In the genomic region with DNA sequence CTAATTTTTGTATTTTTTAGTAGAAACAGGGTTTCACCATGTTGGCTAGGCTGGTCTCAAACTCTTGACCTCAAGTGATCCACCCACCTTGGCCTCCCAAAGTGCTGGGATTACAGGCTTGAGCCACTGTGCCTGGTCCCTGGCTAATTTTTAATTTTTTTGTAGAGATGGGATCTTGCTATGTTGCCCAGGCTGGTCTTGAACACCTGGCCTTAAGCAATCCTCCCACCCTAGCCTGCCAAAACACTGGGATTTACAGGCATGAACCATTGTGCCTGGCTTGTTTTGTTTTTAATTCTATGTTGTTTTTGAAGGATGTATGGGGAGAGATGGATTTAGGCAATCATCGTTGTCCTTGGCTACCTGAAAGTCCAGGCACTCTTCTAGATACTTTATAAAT, we compare ENCODE assay signal across 6 cellular contexts. TPM values are rescaled to one million over a fixed set of nuclear protein-coding genes. Genes with fewer than 3 reads are reported as not detected.
DNase-seq lines count a peak whose midpoint lies in the region; ATAC-seq, FAIRE-seq and TF ChIP-seq lines count a peak whose summit lies in the region.
"Not testable (repeated sequence)": the region's sequence is repeated elsewhere in the genome, so short reads cannot be mapped to it uniquely, and the experiment has no call there.

No MANE protein-coding gene starts in this region.

- not testable (repeated sequence) for H3K27me3 Mint-ChIP-seq in WTC11 (ENCODE audit: low read depth); activated T-cell treated with anti-CD3 and anti-CD28 coated beads, Interleukin-2, amount 50 U/mL, for 72 hours (ENCODE audit: low read depth)

- WGBS in K562 (ENCODE audit: insufficient coverage, low coverage, missing lambda C conversion rate) = 100% methylated on average over 1 of the region's 1 CpG
- 100% methylated on average over 1 of the region's 1 CpG for WGBS in HepG2 (ENCODE audit: low lambda C conversion rate)
- WGBS in trophoblast cell (ENCODE audit: extremely low coverage, insufficient coverage, insufficient read length) = no CpG with 5 or more reads among the region's 1 CpG

- peak overlapping the region; percentile 75 for H3K4ac ChIP-seq in trophoblast cell (ENCODE audit: low read depth, low read length)

- not testable (repeated sequence) for FAIRE-seq in K562 (lab: Jason Lieb, UNC); HepG2 (lab: Jason Lieb, UNC)

- not testable (repeated sequence) for H4K8ac ChIP-seq in trophoblast cell (ENCODE audit: low read depth, low read length)

- H3K23ac ChIP-seq in trophoblast cell (ENCODE audit: low read length) = not testable (repeated sequence)

- not testable (repeated sequence) for H4K12ac ChIP-seq in trophoblast cell (ENCODE audit: low read depth, low read length)

- H3K27ac Mint-ChIP-seq in WTC11 = not testable (repeated sequence)
- H3K27ac Mint-ChIP-seq in activated T-cell treated with anti-CD3 and anti-CD28 coated beads, Interleukin-2, amount 50 U/mL, for 72 hours = peak overlapping the region; percentile 12

- not testable (repeated sequence) for TF ChIP-seq EP300 in K562 (IDR thresholded peaks at IDR 0.05; ENCODE audit: low read length); HepG2 (IDR thresholded peaks at IDR 0.05; ENCODE audit: low read depth in 2 of 2, low read length in 2 of 2); HepG2 (CRISPR knock-in tag; IDR thresholded peaks at IDR 0.05; ENCODE audit: borderline replicate concordance)

- H2BK12ac ChIP-seq in trophoblast cell (ENCODE audit: low read length) = not testable (repeated sequence)

- H3K4me3 ChIP-seq in HEK293 (ENCODE audit: low read depth, low read length); K562; HepG2 (replicated peaks in 1 of 3; ENCODE audit: insufficient read depth in 1 of 3, low read depth in 2 of 3, low read length in 3 of 3); trophoblast cell (ENCODE audit: low read depth, low read length): not testable (repeated sequence)

- H3K79me2 ChIP-seq in K562 (ENCODE audit: control insufficient read depth, insufficient read depth, low read length) (peaks cover 51% of the 10 kb centered on the region), HepG2 (ENCODE audit: insufficient read depth, low read length) (peaks cover 26% of the 10 kb centered on the region)
- H3K79me2 ChIP-seq in trophoblast cell (ENCODE audit: control insufficient read depth, insufficient read depth, low read length, poor library complexity) = not testable (repeated sequence)

- not testable (repeated sequence) for H3K9me3 Mint-ChIP-seq in WTC11; activated T-cell treated with anti-CD3 and anti-CD28 coated beads, Interleukin-2, amount 50 U/mL, for 72 hours

- H2AK5ac ChIP-seq in trophoblast cell (ENCODE audit: low read length) = not testable (repeated sequence)

- not testable (repeated sequence) for TF ChIP-seq CTCF in HEK293 (tag by site-specific recombination; IDR thresholded peaks at IDR 0.05); WTC11 (IDR thresholded peaks at IDR 0.05); K562 (IDR thresholded peaks at IDR 0.05 in 2 of 3, conservative IDR thresholded peaks at IDR 0.05 in 1 of 3; ENCODE audit: insufficient read depth in 2 of 3, low read depth in 1 of 3, low read length in 3 of 3); HepG2 (CRISPR knock-in tag; IDR thresholded peaks at IDR 0.05)

- not testable (repeated sequence) for H4K91ac ChIP-seq in trophoblast cell (ENCODE audit: low read depth, low read length)

- not testable (repeated sequence) for H3K18ac ChIP-seq in trophoblast cell (ENCODE audit: low read length)

- H3K79me1 ChIP-seq in trophoblast cell (ENCODE audit: low read length) = not testable (repeated sequence)

- H3K36me3 ChIP-seq in HEK293 (ENCODE audit: control insufficient read depth in 2 of 2, insufficient read depth in 1 of 2, low read length in 2 of 2); K562 (ENCODE audit: control insufficient read depth, insufficient read depth, low read length); HepG2 (replicated peaks in 1 of 2; ENCODE audit: control insufficient read depth in 1 of 2, insufficient read depth in 2 of 2, low read length in 2 of 2); trophoblast cell (ENCODE audit: control insufficient read depth in 1 of 2, insufficient read depth in 2 of 2, low read length in 2 of 2): not testable (repeated sequence)

- not testable (repeated sequence) for H2AFZ ChIP-seq in K562 (ENCODE audit: low read depth, low read length); HepG2 (ENCODE audit: low read length); trophoblast cell (ENCODE audit: insufficient read depth, low read length, poor library complexity)

- H3K27me3 ChIP-seq in K562 (ENCODE audit: control insufficient read depth in 2 of 2, insufficient read depth in 2 of 2, low read length in 2 of 2); HepG2 (ENCODE audit: control insufficient read depth in 1 of 2, insufficient read depth in 2 of 2, low read length in 2 of 2); trophoblast cell (ENCODE audit: insufficient read depth, low read length): not testable (repeated sequence)

- H2BK5ac ChIP-seq in trophoblast cell (ENCODE audit: low read depth, low read length, poor library complexity) = not testable (repeated sequence)

- H3K14ac ChIP-seq in trophoblast cell (ENCODE audit: low read length) = not testable (repeated sequence)

- intact Hi-C loops in K562 (cut with micrococcal nuclease); HepG2 (cut with micrococcal nuclease; ENCODE audit: unreplicated experiment): not testable (repeated sequence)

- not testable (repeated sequence) for H3K4me1 Mint-ChIP-seq in WTC11; activated T-cell treated with anti-CD3 and anti-CD28 coated beads, Interleukin-2, amount 50 U/mL, for 72 hours (ENCODE audit: low read depth)

- TF ChIP-seq POLR2A in K562 (conservative IDR thresholded peaks at IDR 0.05); HepG2 (IDR thresholded peaks at IDR 0.05; ENCODE audit: insufficient read depth in 1 of 2, low read depth in 2 of 2, low read length in 2 of 2): not testable (repeated sequence)

- not testable (repeated sequence) for H3K9me3 ChIP-seq in HEK293 (ENCODE audit: control insufficient read depth, insufficient read depth, low read depth, low read length); K562 (replicated peaks; ENCODE audit: control insufficient read depth, insufficient read depth, low read depth, low read length); HepG2 (ENCODE audit: low read length); trophoblast cell (ENCODE audit: insufficient read depth, low read depth, low read length)

- not testable (repeated sequence) for ATAC-seq in WTC11; activated T-cell treated with anti-CD3 and anti-CD28 coated beads, Interleukin-2, amount 50 U/mL, for 72 hours (replicated peaks in 1 of 2); K562; HepG2

- in situ Hi-C loops in K562 (cut with MboI); HepG2 (cut with HindIII; ENCODE audit: extremely low pct_ligation_motif_present, low pct_unique_long_range_greater_than_20kb): not testable (repeated sequence)

- not testable (repeated sequence) for TF ChIP-seq RAD21 in K562 (CRISPR knock-in tag; conservative IDR thresholded peaks at IDR 0.05 in 1 of 2, IDR thresholded peaks at IDR 0.05 in 1 of 2); HepG2 (CRISPR knock-in tag; IDR thresholded peaks at IDR 0.05)

- not testable (repeated sequence) for BruUV-seq in K562 (replicated peaks; lab: Mats Ljungman, UMichigan); HepG2 (replicated peaks; lab: Mats Ljungman, UMichigan)

- POLR2A ChIA-PET in HEK293 (lab: Yijun Ruan, JAX); WTC11 (lab: Charles Lee); HepG2 (lab: Yijun Ruan, JAX): not testable (repeated sequence)
- POLR2A ChIA-PET in K562 (lab: Yijun Ruan, JAX) = interaction anchor here (1.1 to 1.3 kb wide), 2 partner anchors 9 to 16 kb away, joined by 3 to 4 read pairs; no protein-coding TSS in a partner anchor

- H3K36me3 Mint-ChIP-seq in WTC11; activated T-cell treated with anti-CD3 and anti-CD28 coated beads, Interleukin-2, amount 50 U/mL, for 72 hours (ENCODE audit: insufficient read depth in 2 of 2): not testable (repeated sequence)

- H3K4me3 Mint-ChIP-seq in WTC11; activated T-cell treated with anti-CD3 and anti-CD28 coated beads, Interleukin-2, amount 50 U/mL, for 72 hours: not testable (repeated sequence)

- H3K27ac ChIP-seq in HEK293 (ENCODE audit: extremely low read depth, low read depth, low read length); K562 (ENCODE audit: extremely low read depth, low read depth, low read length); HepG2 (ENCODE audit: extremely low read length, insufficient read depth, low read length); trophoblast cell (ENCODE audit: low read depth, low read length): not testable (repeated sequence)

- H3K4me2 ChIP-seq in K562 (ENCODE audit: insufficient read depth, low read length); HepG2 (ENCODE audit: low read depth, low read length); trophoblast cell (ENCODE audit: low read length): not testable (repeated sequence)

- not testable (repeated sequence) for H4K20me1 ChIP-seq in K562 (replicated peaks; ENCODE audit: control insufficient read depth, insufficient read depth, low read length); HepG2 (ENCODE audit: insufficient read depth, low read length)

- not testable (repeated sequence) for H3K4me1 ChIP-seq in HEK293 (ENCODE audit: control insufficient read depth, insufficient read depth, low read length); K562 (replicated peaks in 1 of 2; ENCODE audit: control insufficient read depth in 2 of 2, insufficient read depth in 2 of 2, low read length in 2 of 2); HepG2 (ENCODE audit: insufficient read depth, low read length); trophoblast cell (ENCODE audit: control insufficient read depth in 1 of 2, insufficient read depth in 2 of 2, low read length in 2 of 2)

- CTCF ChIA-PET in HEK293 (lab: Yijun Ruan, JAX); WTC11 (lab: Charles Lee); K562 (lab: Yijun Ruan, JAX; ENCODE audit: low intra/inter-chr PET ratio); HepG2 (lab: Yijun Ruan, JAX; ENCODE audit: low intra/inter-chr PET ratio, low total read pairs): not testable (repeated sequence)

- H3K9ac ChIP-seq in K562 (ENCODE audit: insufficient read depth in 1 of 2, low read depth in 2 of 2, low read length in 2 of 2); HepG2 (ENCODE audit: insufficient read depth, low read depth, low read length); trophoblast cell (ENCODE audit: low read length): not testable (repeated sequence)

- not testable (repeated sequence) for H3K9me1 ChIP-seq in K562 (ENCODE audit: control insufficient read depth, insufficient read depth, low read length)

- not testable (repeated sequence) for DNase-seq in WTC11 (ENCODE audit: low spot score); activated T-cell treated with anti-CD3 and anti-CD28 coated beads, Interleukin-2, amount 50 U/mL, for 72 hours; K562 (ENCODE audit: extremely low read depth in 1 of 4, low spot score in 3 of 4); HepG2 (ENCODE audit: low spot score); trophoblast cell

- not testable (repeated sequence) for H2BK120ac ChIP-seq in trophoblast cell (ENCODE audit: insufficient read depth, low read length, poor library complexity)

RNA-seq across cellular contexts. Expression of a gene that starts 19.9 kb away (rescaled TPM):
- total RNA-seq in WTC11 (2021) (112 TPM in 3 replicates), K562 (2014; rRNA removed) (59.6 and 64.9 TPM in 2 replicates), K562 (2014; rRNA removed; fragmentation: Illumina TruSeq; extraction: Trizol) (98.8 and 113 TPM in 2 replicates), K562 (2015; rRNA removed; fragmentation: Illumina TruSeq; extraction: Trizol) (92.7 and 100 TPM in 2 replicates), K562 (2021) (111 and 126 TPM in 2 replicates), HepG2 (2016; rRNA removed; fragmentation: Illumina TruSeq; extraction: Trizol) (63.5 and 101 TPM in 2 replicates)
- total RNA-seq in activated T-cell treated with anti-CD3 and anti-CD28 coated beads, Interleukin-2, amount 50 U/mL, for 72 hours = 10 to 100 TPM; 92.4 to 93.7 TPM
- total RNA-seq in K562 (2011; cell fraction: chromatin; rRNA removed; ENCODE audit: low replicate concordance) = 24.8 and 82.7 TPM in 2 replicates
- total RNA-seq in K562 (2011; cell fraction: nucleolus; rRNA removed) = 12.2 and 13.9 TPM in 2 replicates
- 23.9 and 32.5 TPM in 2 replicates for total RNA-seq in K562 (2011; cell fraction: nucleoplasm; rRNA removed)
- polyA plus RNA-seq in K562 (2011; rRNA removed) (56.0 and 79.7 TPM in 2 replicates), K562 (2014; fragmentation: Illumina TruSeq; extraction: Trizol) (72.8 and 83.0 TPM in 2 replicates), K562 (2014; fragmentation: Nextera tagmentation; extraction: Ambion mirVana) (10 to 100 TPM; 22.5 to 31.7 TPM), K562 (2014; rRNA removed) (50.5 and 52.5 TPM in 2 replicates), HepG2 (2011; rRNA removed) (26.7 and 30.0 TPM in 2 replicates)
- 36.0 and 44.8 TPM in 2 replicates for polyA plus RNA-seq in K562 (2011; cell fraction: cytosol; rRNA removed)
- 15.8 and 16.7 TPM in 2 replicates for polyA plus RNA-seq in K562 (2011; cell fraction: nucleus; rRNA removed)
- polyA plus RNA-seq in K562 (2012) = 41.2 and 58.2 TPM in 2 replicates
- polyA minus RNA-seq in K562 (2011; rRNA and poly(A)+ RNA removed) = 180 and 192 TPM in 2 replicates
- polyA minus RNA-seq in K562 (2011; cell fraction: cytosol; rRNA and poly(A)+ RNA removed) = 66.4 and 78.4 TPM in 2 replicates
- polyA minus RNA-seq in K562 (2011; cell fraction: nucleus; rRNA and poly(A)+ RNA removed) = 14.3 and 24.5 TPM in 2 replicates
- total RNA-seq in HepG2 (2016; cell fraction: cytosol; rRNA removed; fragmentation: Illumina TruSeq; extraction: Trizol; ENCODE audit: low read depth) = 33.6 and 33.7 TPM in 2 replicates
- total RNA-seq in HepG2 (2016; cell fraction: insoluble cytoplasmic fraction; rRNA removed; fragmentation: Illumina TruSeq; extraction: Trizol) = 63.2 and 92.9 TPM in 2 replicates
- 52.7 and 53.2 TPM in 2 replicates for total RNA-seq in HepG2 (2016; cell fraction: membrane; rRNA removed; fragmentation: Illumina TruSeq; extraction: Trizol)
- total RNA-seq in HepG2 (2016; cell fraction: nucleus; rRNA removed; fragmentation: Illumina TruSeq; extraction: Trizol) = 39.5 and 46.8 TPM in 2 replicates
- 27.0 and 32.0 TPM in 2 replicates for polyA plus RNA-seq in HepG2 (2011; cell fraction: cytosol; rRNA removed)
- polyA plus RNA-seq in HepG2 (2011; cell fraction: nucleus; rRNA removed) = 16.5 and 17.7 TPM in 2 replicates
- polyA plus RNA-seq in HepG2 (2012) = 36.3 and 36.9 TPM in 2 replicates
- 5.9 and 6.2 TPM in 2 replicates for polyA plus RNA-seq in HepG2 (2016; cell fraction: cytosol; fragmentation: Illumina TruSeq; extraction: Trizol; ENCODE audit: low read depth)
- 68.9 and 69.6 TPM in 2 replicates for polyA plus RNA-seq in HepG2 (2016; cell fraction: insoluble cytoplasmic fraction; fragmentation: Illumina TruSeq; extraction: Trizol; ENCODE audit: low read depth)
- 11.9 and 14.6 TPM in 2 replicates for polyA plus RNA-seq in HepG2 (2016; cell fraction: membrane; fragmentation: Illumina TruSeq; extraction: Trizol; ENCODE audit: low read depth)
- polyA plus RNA-seq in HepG2 (2016; cell fraction: nucleus; fragmentation: Illumina TruSeq; extraction: Trizol; ENCODE audit: insufficient read depth, low read depth) = 40.4 and 40.7 TPM in 2 replicates
- polyA minus RNA-seq in HepG2 (2011; rRNA and poly(A)+ RNA removed; ENCODE audit: low replicate concordance) = 22.4 and 59.7 TPM in 2 replicates
- polyA minus RNA-seq in HepG2 (2011; cell fraction: cytosol; rRNA and poly(A)+ RNA removed) = 34.5 and 43.4 TPM in 2 replicates
- polyA minus RNA-seq in HepG2 (2011; cell fraction: nucleus; rRNA and poly(A)+ RNA removed) = 26.8 and 30.5 TPM in 2 replicates
- 60.9 and 63.8 TPM in 2 replicates for polyA plus RNA-seq in trophoblast cell (2013)

RNA-seq across cellular contexts. Expression of a gene that starts 29.2 kb away (rescaled TPM):
- 1,730 to 1,803 TPM (median 1,794 TPM) in 3 replicates for total RNA-seq in WTC11 (2021)
- 1,000 to 10,000 TPM; 1,335 to 1,400 TPM for total RNA-seq in activated T-cell treated with anti-CD3 and anti-CD28 coated beads, Interleukin-2, amount 50 U/mL, for 72 hours
- total RNA-seq in K562 (2011; cell fraction: chromatin; rRNA removed; ENCODE audit: low replicate concordance) = 348 and 589 TPM in 2 replicates
- total RNA-seq in K562 (2011; cell fraction: nucleolus; rRNA removed) = 314 and 317 TPM in 2 replicates
- 537 and 721 TPM in 2 replicates for total RNA-seq in K562 (2011; cell fraction: nucleoplasm; rRNA removed)
- total RNA-seq in K562 (2014; rRNA removed) = 1,529 and 1,811 TPM in 2 replicates
- total RNA-seq in K562 (2014; rRNA removed; fragmentation: Illumina TruSeq; extraction: Trizol) = 3,099 and 3,427 TPM in 2 replicates
- total RNA-seq in K562 (2015; rRNA removed; fragmentation: Illumina TruSeq; extraction: Trizol) = 2,718 and 2,856 TPM in 2 replicates
- 1,959 and 2,095 TPM in 2 replicates for total RNA-seq in K562 (2021)
- polyA plus RNA-seq in K562 (2011; rRNA removed) = 2,667 and 2,691 TPM in 2 replicates
- 1,053 and 1,467 TPM in 2 replicates for polyA plus RNA-seq in K562 (2011; cell fraction: cytosol; rRNA removed)
- 536 and 802 TPM in 2 replicates for polyA plus RNA-seq in K562 (2011; cell fraction: nucleus; rRNA removed)
- polyA plus RNA-seq in K562 (2012) = 2,256 and 2,883 TPM in 2 replicates
- 2,543 and 3,103 TPM in 2 replicates for polyA plus RNA-seq in K562 (2014; fragmentation: Illumina TruSeq; extraction: Trizol)
- polyA plus RNA-seq in K562 (2014; fragmentation: Nextera tagmentation; extraction: Ambion mirVana) = 1,000 to 10,000 TPM; 1,519 to 1,617 TPM
- polyA plus RNA-seq in K562 (2014; rRNA removed) = 2,156 and 2,396 TPM in 2 replicates
- 731 and 844 TPM in 2 replicates for polyA minus RNA-seq in K562 (2011; rRNA and poly(A)+ RNA removed)
- polyA minus RNA-seq in K562 (2011; cell fraction: cytosol; rRNA and poly(A)+ RNA removed) = 462 and 473 TPM in 2 replicates
- 140 and 278 TPM in 2 replicates for polyA minus RNA-seq in K562 (2011; cell fraction: nucleus; rRNA and poly(A)+ RNA removed)
- total RNA-seq in HepG2 (2016; rRNA removed; fragmentation: Illumina TruSeq; extraction: Trizol) = 1,551 and 2,121 TPM in 2 replicates
- total RNA-seq in HepG2 (2016; cell fraction: cytosol; rRNA removed; fragmentation: Illumina TruSeq; extraction: Trizol; ENCODE audit: low read depth) = 1,569 and 1,799 TPM in 2 replicates
- 1,519 and 2,147 TPM in 2 replicates for total RNA-seq in HepG2 (2016; cell fraction: insoluble cytoplasmic fraction; rRNA removed; fragmentation: Illumina TruSeq; extraction: Trizol)
- 3,064 and 3,242 TPM in 2 replicates for total RNA-seq in HepG2 (2016; cell fraction: membrane; rRNA removed; fragmentation: Illumina TruSeq; extraction: Trizol)
- total RNA-seq in HepG2 (2016; cell fraction: nucleus; rRNA removed; fragmentation: Illumina TruSeq; extraction: Trizol) = 617 and 644 TPM in 2 replicates
- polyA plus RNA-seq in HepG2 (2011; rRNA removed) = 1,589 and 1,719 TPM in 2 replicates
- 1,215 and 1,505 TPM in 2 replicates for polyA plus RNA-seq in HepG2 (2011; cell fraction: cytosol; rRNA removed)
- 260 and 378 TPM in 2 replicates for polyA plus RNA-seq in HepG2 (2011; cell fraction: nucleus; rRNA removed)
- polyA plus RNA-seq in HepG2 (2012) = 1,569 and 1,801 TPM in 2 replicates
- polyA plus RNA-seq in HepG2 (2016; cell fraction: cytosol; fragmentation: Illumina TruSeq; extraction: Trizol; ENCODE audit: low read depth) = 2,496 and 2,739 TPM in 2 replicates
- 2,631 and 2,728 TPM in 2 replicates for polyA plus RNA-seq in HepG2 (2016; cell fraction: insoluble cytoplasmic fraction; fragmentation: Illumina TruSeq; extraction: Trizol; ENCODE audit: low read depth)
- 3,716 and 3,916 TPM in 2 replicates for polyA plus RNA-seq in HepG2 (2016; cell fraction: membrane; fragmentation: Illumina TruSeq; extraction: Trizol; ENCODE audit: low read depth)
- 1,083 and 1,121 TPM in 2 replicates for polyA plus RNA-seq in HepG2 (2016; cell fraction: nucleus; fragmentation: Illumina TruSeq; extraction: Trizol; ENCODE audit: insufficient read depth, low read depth)
- 207 and 602 TPM in 2 replicates for polyA minus RNA-seq in HepG2 (2011; rRNA and poly(A)+ RNA removed; ENCODE audit: low replicate concordance)
- polyA minus RNA-seq in HepG2 (2011; cell fraction: cytosol; rRNA and poly(A)+ RNA removed) = 269 and 339 TPM in 2 replicates
- 197 and 255 TPM in 2 replicates for polyA minus RNA-seq in HepG2 (2011; cell fraction: nucleus; rRNA and poly(A)+ RNA removed)
- 1,595 and 1,657 TPM in 2 replicates for polyA plus RNA-seq in trophoblast cell (2013)

RNA-seq across cellular contexts. Expression of a gene that starts 56.4 kb away (rescaled TPM):
- total RNA-seq in WTC11 (2021) (26.5 to 32.2 TPM (median 31.7 TPM) in 3 replicates), K562 (2014; rRNA removed) (8.4 and 12.5 TPM in 2 replicates), K562 (2014; rRNA removed; fragmentation: Illumina TruSeq; extraction: Trizol) (13.5 and 15.0 TPM in 2 replicates), K562 (2015; rRNA removed; fragmentation: Illumina TruSeq; extraction: Trizol) (15.6 and 17.3 TPM in 2 replicates), K562 (2021) (25.2 and 33.3 TPM in 2 replicates), HepG2 (2016; rRNA removed; fragmentation: Illumina TruSeq; extraction: Trizol) (11.4 and 13.7 TPM in 2 replicates)
- 10 to 100 TPM; 39.6 to 43.3 TPM for total RNA-seq in activated T-cell treated with anti-CD3 and anti-CD28 coated beads, Interleukin-2, amount 50 U/mL, for 72 hours
- 228 and 304 TPM in 2 replicates for total RNA-seq in K562 (2011; cell fraction: chromatin; rRNA removed; ENCODE audit: low replicate concordance)
- 113 and 121 TPM in 2 replicates for total RNA-seq in K562 (2011; cell fraction: nucleolus; rRNA removed)
- total RNA-seq in K562 (2011; cell fraction: nucleoplasm; rRNA removed) = 142 and 162 TPM in 2 replicates
- polyA plus RNA-seq in K562 (2011; rRNA removed) (11.0 and 16.1 TPM in 2 replicates), K562 (2014; fragmentation: Illumina TruSeq; extraction: Trizol) (13.6 and 14.6 TPM in 2 replicates), K562 (2014; fragmentation: Nextera tagmentation; extraction: Ambion mirVana) (1 to 10 TPM; 3.5 to 4.5 TPM), K562 (2014; rRNA removed) (11.5 and 14.7 TPM in 2 replicates), HepG2 (2011; rRNA removed) (8.0 and 9.0 TPM in 2 replicates)
- polyA plus RNA-seq in K562 (2011; cell fraction: cytosol; rRNA removed) = 6.2 and 6.6 TPM in 2 replicates
- polyA plus RNA-seq in K562 (2011; cell fraction: nucleus; rRNA removed) = 57.5 and 62.2 TPM in 2 replicates
- 17.5 and 22.3 TPM in 2 replicates for polyA plus RNA-seq in K562 (2012)
- 56.9 and 62.2 TPM in 2 replicates for polyA minus RNA-seq in K562 (2011; rRNA and poly(A)+ RNA removed)
- polyA minus RNA-seq in K562 (2011; cell fraction: cytosol; rRNA and poly(A)+ RNA removed) = 24.2 and 31.3 TPM in 2 replicates
- 47.9 and 93.0 TPM in 2 replicates for polyA minus RNA-seq in K562 (2011; cell fraction: nucleus; rRNA and poly(A)+ RNA removed)
- 11.3 and 14.3 TPM in 2 replicates for total RNA-seq in HepG2 (2016; cell fraction: cytosol; rRNA removed; fragmentation: Illumina TruSeq; extraction: Trizol; ENCODE audit: low read depth)
- total RNA-seq in HepG2 (2016; cell fraction: insoluble cytoplasmic fraction; rRNA removed; fragmentation: Illumina TruSeq; extraction: Trizol) = 10.5 and 12.2 TPM in 2 replicates
- 9.8 and 10.9 TPM in 2 replicates for total RNA-seq in HepG2 (2016; cell fraction: membrane; rRNA removed; fragmentation: Illumina TruSeq; extraction: Trizol)
- 25.6 and 28.3 TPM in 2 replicates for total RNA-seq in HepG2 (2016; cell fraction: nucleus; rRNA removed; fragmentation: Illumina TruSeq; extraction: Trizol)
- polyA plus RNA-seq in HepG2 (2011; cell fraction: cytosol; rRNA removed) = 2.9 and 3.0 TPM in 2 replicates
- polyA plus RNA-seq in HepG2 (2011; cell fraction: nucleus; rRNA removed) = 38.9 and 47.2 TPM in 2 replicates
- polyA plus RNA-seq in HepG2 (2012) = 14.6 and 17.7 TPM in 2 replicates
- polyA plus RNA-seq in HepG2 (2016; cell fraction: cytosol; fragmentation: Illumina TruSeq; extraction: Trizol; ENCODE audit: low read depth) = 0.88 and 1.8 TPM in 2 replicates
- polyA plus RNA-seq in HepG2 (2016; cell fraction: insoluble cytoplasmic fraction; fragmentation: Illumina TruSeq; extraction: Trizol; ENCODE audit: low read depth) = 10.1 and 11.0 TPM in 2 replicates
- 3.2 and 4.0 TPM in 2 replicates for polyA plus RNA-seq in HepG2 (2016; cell fraction: membrane; fragmentation: Illumina TruSeq; extraction: Trizol; ENCODE audit: low read depth)
- 60.5 and 66.6 TPM in 2 replicates for polyA plus RNA-seq in HepG2 (2016; cell fraction: nucleus; fragmentation: Illumina TruSeq; extraction: Trizol; ENCODE audit: insufficient read depth, low read depth)
- polyA minus RNA-seq in HepG2 (2011; rRNA and poly(A)+ RNA removed; ENCODE audit: low replicate concordance) = 23.1 and 24.7 TPM in 2 replicates
- 11.1 and 16.9 TPM in 2 replicates for polyA minus RNA-seq in HepG2 (2011; cell fraction: cytosol; rRNA and poly(A)+ RNA removed)
- polyA minus RNA-seq in HepG2 (2011; cell fraction: nucleus; rRNA and poly(A)+ RNA removed) = 62.1 and 75.8 TPM in 2 replicates
- polyA plus RNA-seq in trophoblast cell (2013) = 9.2 and 10.2 TPM in 2 replicates
